ENCODE assay signal across 18 cellular contexts in genomic region chr2:238063414-238064189, GRCh38. TPM values are rescaled to one million over a fixed set of nuclear protein-coding genes. Genes with fewer than 3 reads are reported as not detected.
DNase-seq lines count a peak whose midpoint lies in the region; ATAC-seq and TF ChIP-seq lines count a peak whose summit lies in the region.
"Had no signal": no experiment of that assay in that cellular context is flagged by ENCODE, and none has a peak within 500 bp of the region (broad histone marks: within the 10 kb centered on the region; RNA-seq: fewer than 3 reads in every experiment).

No MANE protein-coding gene starts in this region.

- no peak for TF ChIP-seq CTCF in right lobe of liver (IDR thresholded peaks at IDR 0.05)

- DNase-seq in CD4-positive, CD25-positive, alpha-beta regulatory T cell = no peak
- peak; percentile 37 for DNase-seq in ELF-1 (ENCODE audit: low read depth, low spot score)
- DNase-seq in right lobe of liver = peak; percentile 42 to 80 (median 65)
- no peak for DNase-seq in occipital lobe (lab: John Stamatoyannopoulos, UW)
- no peak for DNase-seq in CD1c-positive myeloid dendritic cell (ENCODE audit: extremely low spot score)
- no peak for DNase-seq in H4 (ENCODE audit: low spot score)
- DNase-seq: activated naive CD4-positive, alpha-beta T cell treated with anti-CD3 and anti-CD28 coated beads, Interleukin-2, amount 50 U/mL, for 16 hours; DMS79 treated with DMSO at 0.1 percent for 48 hours; dorsolateral prefrontal cortex; midbrain; MV-4-11; NCI-H2029; NCI-H526 treated with DMSO at 0.1 percent for 48 hours; tibial artery had no signal

- H3K27ac ChIP-seq in CD4-positive, CD25-positive, alpha-beta regulatory T cell (ENCODE audit: insufficient read depth, low read length, poor library complexity, severe bottlenecking) = no peak overlapping the region
- H3K27ac ChIP-seq in right lobe of liver = peak overlapping the region; percentile 28 to 83 (median 74)
- H3K27ac ChIP-seq: dorsolateral prefrontal cortex, skin epidermis, tibial artery had no signal

- peaks cover 38 to 60% (median 42%) of the 10 kb centered on the region in 4 donors for H3K4me1 Mint-ChIP-seq in CD4-positive, CD25-positive, alpha-beta regulatory T cell
- H3K4me1 Mint-ChIP-seq in activated T-helper 17 cell treated with anti-CD3 and anti-CD28 coated beads, Interleukin-2, amount 50 U/mL, for 72 hours = peaks cover 37% of the 10 kb centered on the region

- peaks cover 30% of the 10 kb centered on the region for H3K36me3 ChIP-seq in CD4-positive, CD25-positive, alpha-beta regulatory T cell (ENCODE audit: control insufficient read depth, insufficient read depth, low read length)
- peaks cover 0 to 7% (median under 1%) of the 10 kb centered on the region in 4 donors for H3K36me3 ChIP-seq in right lobe of liver

- intact Hi-C loops in right lobe of liver (cut with DNase I) = no loop called here

- peaks cover 0 to 8% (median 2%) of the 10 kb centered on the region in 7 donors for H3K9me3 Mint-ChIP-seq in CD4-positive, CD25-positive, alpha-beta regulatory T cell
- peaks cover 3% of the 10 kb centered on the region for H3K9me3 Mint-ChIP-seq in activated T-helper 17 cell treated with anti-CD3 and anti-CD28 coated beads, Interleukin-2, amount 50 U/mL, for 72 hours

- 54% methylated on average over 7 of the region's 8 CpGs for WGBS in right lobe of liver (ENCODE audit: insufficient coverage, low coverage, low lambda C conversion rate, missing lambda C conversion rate)

- ATAC-seq in CD4-positive, CD25-positive, alpha-beta regulatory T cell (ENCODE audit: low read depth in 2 of 2) = no peak
- no peak for ATAC-seq in activated T-helper 17 cell treated with anti-CD3 and anti-CD28 coated beads, Interleukin-2, amount 50 U/mL, for 72 hours (replicated peaks)
- ATAC-seq in right lobe of liver = peak; percentile 8 to 47 (median 23)

- no peaks in the 10 kb centered on the region for H3K9me3 ChIP-seq in CD4-positive, CD25-positive, alpha-beta regulatory T cell (ENCODE audit: control insufficient read depth in 2 of 2, low read length in 2 of 2)
- H3K9me3 ChIP-seq in right lobe of liver = no peaks in the 10 kb centered on the region
- H3K9me3 ChIP-seq: tibial artery had no signal

- H3K36me3 Mint-ChIP-seq in CD4-positive, CD25-positive, alpha-beta regulatory T cell = peaks cover 26% of the 10 kb centered on the region
- H3K36me3 Mint-ChIP-seq in activated T-helper 17 cell treated with anti-CD3 and anti-CD28 coated beads, Interleukin-2, amount 50 U/mL, for 72 hours (ENCODE audit: low read depth) = peaks cover 70% of the 10 kb centered on the region

- peak overlapping the region in 2 of 3 donors; percentile 5 to 51 for H3K27ac Mint-ChIP-seq in CD4-positive, CD25-positive, alpha-beta regulatory T cell
- H3K27ac Mint-ChIP-seq in activated T-helper 17 cell treated with anti-CD3 and anti-CD28 coated beads, Interleukin-2, amount 50 U/mL, for 72 hours = peak overlapping the region; percentile 4
- H3K27ac Mint-ChIP-seq: B cell had no signal

- H3K27me3 Mint-ChIP-seq in CD4-positive, CD25-positive, alpha-beta regulatory T cell = no peaks in the 10 kb centered on the region
- no peaks in the 10 kb centered on the region for H3K27me3 Mint-ChIP-seq in activated T-helper 17 cell treated with anti-CD3 and anti-CD28 coated beads, Interleukin-2, amount 50 U/mL, for 72 hours
- H3K27me3 Mint-ChIP-seq: B cell had no signal

- H3K4me3 Mint-ChIP-seq in CD4-positive, CD25-positive, alpha-beta regulatory T cell = peak overlapping the region in 3 of 4 donors; percentile 5 to 88 (median 60)
- H3K4me3 Mint-ChIP-seq in activated T-helper 17 cell treated with anti-CD3 and anti-CD28 coated beads, Interleukin-2, amount 50 U/mL, for 72 hours = peak overlapping the region; percentile 92

- no peak overlapping the region for H3K4me3 ChIP-seq in CD4-positive, CD25-positive, alpha-beta regulatory T cell (ENCODE audit: low read depth, low read length)
- peak overlapping the region in 1 of 3 donors; percentile 30 for H3K4me3 ChIP-seq in right lobe of liver
- H3K4me3 ChIP-seq: dorsolateral prefrontal cortex, skin epidermis, tibial artery had no signal

- no peak for TF ChIP-seq POLR2A in right lobe of liver (IDR thresholded peaks at IDR 0.05)

- peaks cover 28% of the 10 kb centered on the region for H3K4me1 ChIP-seq in CD4-positive, CD25-positive, alpha-beta regulatory T cell (ENCODE audit: control insufficient read depth, insufficient read depth, low read length, poor library complexity, severe bottlenecking)
- H3K4me1 ChIP-seq in right lobe of liver = peaks cover 0 to 48% (median 19%) of the 10 kb centered on the region in 4 donors

- no peaks in the 10 kb centered on the region for H3K27me3 ChIP-seq in CD4-positive, CD25-positive, alpha-beta regulatory T cell (ENCODE audit: control insufficient read depth, insufficient read depth, low read length)
- no peaks in the 10 kb centered on the region for H3K27me3 ChIP-seq in right lobe of liver
- H3K27me3 ChIP-seq: dorsolateral prefrontal cortex, tibial artery had no signal

RNA-seq across cellular contexts. Expression of gene SCLY, which starts 2.8 kb away (rescaled TPM):
- total RNA-seq in CD4-positive, CD25-positive, alpha-beta regulatory T cell = 16.0 TPM
- polyA plus RNA-seq in CD4-positive, CD25-positive, alpha-beta regulatory T cell = 10 to 100 TPM; 10.3 to 17.8 (median 13.5) TPM
- 10 to 100 TPM; 56.2 to 57.1 TPM for total RNA-seq in activated T-helper 17 cell treated with anti-CD3 and anti-CD28 coated beads, Interleukin-2, amount 50 U/mL, for 72 hours
- total RNA-seq in right lobe of liver (10 to 100 TPM; 24.4 to 54.2 (median 35.9) TPM), occipital lobe (9.2 TPM)
- 19.6 and 20.5 TPM in 2 replicates for total RNA-seq in H4 (2014; rRNA removed; shearing (Covaris generic))

RNA-seq across cellular contexts. Expression of gene ESPNL, which starts 36.5 kb away (rescaled TPM):
- not detected for total RNA-seq in CD4-positive, CD25-positive, alpha-beta regulatory T cell
- polyA plus RNA-seq in CD4-positive, CD25-positive, alpha-beta regulatory T cell = not detected
- total RNA-seq in activated T-helper 17 cell treated with anti-CD3 and anti-CD28 coated beads, Interleukin-2, amount 50 U/mL, for 72 hours = 1 to 10 TPM in 1 of 2 donors, under 1 TPM in 1; 0.39 to 1.0 TPM
- total RNA-seq in right lobe of liver (1 to 10 TPM in 1 of 6 experiments, under 1 TPM in 5; 0.11 to 1.1 (median 0.50) TPM), occipital lobe (0.16 TPM)
- total RNA-seq in H4 (2014; rRNA removed; shearing (Covaris generic)) = not detected in 2 replicates
- total RNA-seq: osteocyte had no signal

Comparison
In these comparisons a context has a peak if more than half of its experiments do, and no peak if none do; other contexts are left out.
1. ATAC-seq: peak in right lobe of liver (4 of 4); none in CD4-positive, CD25-positive, alpha-beta regulatory T cell (0 of 2) and activated T-helper 17 cell treated with anti-CD3 and anti-CD28 coated beads, Interleukin-2, amount 50 U/mL, for 72 hours (single experiment).
2. DNase-seq: peak in ELF-1 (single experiment) and right lobe of liver (3 of 3); none in CD4-positive, CD25-positive, alpha-beta regulatory T cell (0 of 3), occipital lobe (single experiment), CD1c-positive myeloid dendritic cell (single experiment) and H4 (single experiment).